In genomic region chr15:70722266-70723123, GRCh38 we compare ENCODE assay signal across 9 cellular contexts. TPM values are rescaled to one million over a fixed set of nuclear protein-coding genes. Genes with fewer than 3 reads are reported as not detected.
DNase-seq lines count a peak whose midpoint lies in the region; ATAC-seq and TF ChIP-seq lines count a peak whose summit lies in the region.
"Had no signal": no experiment of that assay in that cellular context is flagged by ENCODE, and none has a peak within 500 bp of the region (broad histone marks: within the 10 kb centered on the region; RNA-seq: fewer than 3 reads in every experiment).

No MANE protein-coding gene starts in this region.

- no peaks in the 10 kb centered on the region for H3K4me1 ChIP-seq in OCI-LY3 (ENCODE audit: low read length)
- peaks cover 8% of the 10 kb centered on the region for H3K4me1 ChIP-seq in osteoblast (ENCODE audit: insufficient read depth, low read length)

- H2AFZ ChIP-seq in OCI-LY3 (ENCODE audit: low read depth, low read length) (no peak overlapping the region), osteoblast (ENCODE audit: low read length) (no peak overlapping the region)

- peaks cover 31% of the 10 kb centered on the region for H3K4me1 Mint-ChIP-seq in endothelial cell (ENCODE audit: unreplicated experiment)
- no peaks in the 10 kb centered on the region for H3K4me1 Mint-ChIP-seq in stimulated activated naive CD8-positive, alpha-beta T cell treated with anti-CD3 and anti-CD28 coated beads, Interleukin-15, amount 100 ng/mL, for 72 hours

- peaks cover 7% of the 10 kb centered on the region for H3K36me3 Mint-ChIP-seq in endothelial cell (ENCODE audit: low read depth, unreplicated experiment)

- no peak overlapping the region for H3K9ac ChIP-seq in OCI-LY3 (ENCODE audit: low read length)

- no peak overlapping the region for H3K27ac Mint-ChIP-seq in endothelial cell (ENCODE audit: unreplicated experiment)
- no peak overlapping the region for H3K27ac Mint-ChIP-seq in stimulated activated naive CD8-positive, alpha-beta T cell treated with anti-CD3 and anti-CD28 coated beads, Interleukin-15, amount 100 ng/mL, for 72 hours

- peak; percentile 84 for TF ChIP-seq CTCF in AG10803 (conservative IDR thresholded peaks at IDR 0.05; ENCODE audit: low read length)
- peak; percentile 49 for TF ChIP-seq CTCF in GM20000 (IDR thresholded peaks at IDR 0.05; ENCODE audit: extremely low read depth, missing control alignments)
- TF ChIP-seq CTCF in OCI-LY3 (IDR thresholded peaks at IDR 0.05; ENCODE audit: low read depth, low read length) = peak; percentile 80
- peak; percentile 91 for TF ChIP-seq CTCF in endothelial cell (IDR thresholded peaks at IDR 0.05; ENCODE audit: unreplicated experiment)
- TF ChIP-seq CTCF in osteoblast (IDR thresholded peaks at IDR 0.05; ENCODE audit: extremely low read depth, low read depth, low read length) = peak; percentile 71

- no peak overlapping the region for H3K4me2 ChIP-seq in OCI-LY3 (ENCODE audit: low read length)
- H3K4me2 ChIP-seq in osteoblast (ENCODE audit: insufficient read depth, low read length) = no peak overlapping the region

- no peaks in the 10 kb centered on the region for H3K79me2 ChIP-seq in OCI-LY3 (ENCODE audit: low read length)
- peaks cover 86% of the 10 kb centered on the region for H3K79me2 ChIP-seq in osteoblast (ENCODE audit: insufficient read depth, low read length)

- no peak overlapping the region for H3K4me3 Mint-ChIP-seq in endothelial cell (ENCODE audit: unreplicated experiment)
- H3K4me3 Mint-ChIP-seq in stimulated activated naive CD8-positive, alpha-beta T cell treated with anti-CD3 and anti-CD28 coated beads, Interleukin-15, amount 100 ng/mL, for 72 hours = no peak overlapping the region

- H4K20me1 ChIP-seq in OCI-LY3 (ENCODE audit: insufficient read depth, low read length) = no peaks in the 10 kb centered on the region
- H4K20me1 ChIP-seq in osteoblast (ENCODE audit: insufficient read depth, low read length) = peaks cover 47% of the 10 kb centered on the region

- no peaks in the 10 kb centered on the region for H3K9me3 ChIP-seq in OCI-LY3 (ENCODE audit: insufficient read depth, low read length)
- H3K9me3 ChIP-seq in osteoblast (ENCODE audit: low read depth, low read length) = no peaks in the 10 kb centered on the region
- H3K9me3 ChIP-seq: HAP-1 had no signal

- H3K27ac ChIP-seq in OCI-LY3 (ENCODE audit: low read length) (no peak overlapping the region), osteoblast (ENCODE audit: low read depth, low read length) (peak overlapping the region; percentile 12)

- no peak for ATAC-seq in GM21360 (IDR thresholded peaks at IDR 0.05; ENCODE audit: unreplicated experiment)
- ATAC-seq in stimulated activated naive CD8-positive, alpha-beta T cell treated with anti-CD3 and anti-CD28 coated beads, Interleukin-15, amount 100 ng/mL, for 72 hours = no peak

- no peaks in the 10 kb centered on the region for H3K9me3 Mint-ChIP-seq in endothelial cell (ENCODE audit: unreplicated experiment)
- H3K9me3 Mint-ChIP-seq in stimulated activated naive CD8-positive, alpha-beta T cell treated with anti-CD3 and anti-CD28 coated beads, Interleukin-15, amount 100 ng/mL, for 72 hours = no peaks in the 10 kb centered on the region

- DNase-seq in AG10803 (ENCODE audit: low read depth) (peak; percentile 77), GM20000 (ENCODE audit: low spot score) (peak; percentile 53), endothelial cell (ENCODE audit: low spot score) (no peak), osteoblast (ENCODE audit: insufficient read length, low spot score, missing footprints) (peak; percentile 59), amniotic stem cell (lab: John Stamatoyannopoulos, UW) (no peak)
- no peak for DNase-seq in stimulated activated naive CD8-positive, alpha-beta T cell treated with anti-CD3 and anti-CD28 coated beads, Interleukin-15, amount 100 ng/mL, for 72 hours

- peaks cover 17% of the 10 kb centered on the region for H3K27me3 ChIP-seq in OCI-LY3 (ENCODE audit: low read depth, low read length)
- no peaks in the 10 kb centered on the region for H3K27me3 ChIP-seq in osteoblast (ENCODE audit: insufficient read depth, low read length)

- H3K27me3 Mint-ChIP-seq in endothelial cell (ENCODE audit: unreplicated experiment) = no peaks in the 10 kb centered on the region
- peaks cover 25% of the 10 kb centered on the region for H3K27me3 Mint-ChIP-seq in stimulated activated naive CD8-positive, alpha-beta T cell treated with anti-CD3 and anti-CD28 coated beads, Interleukin-15, amount 100 ng/mL, for 72 hours

- no peak overlapping the region for H3K4me3 ChIP-seq in AG10803 (ENCODE audit: low read length)
- H3K4me3 ChIP-seq in OCI-LY3 (ENCODE audit: low read length) = no peak overlapping the region
- H3K4me3 ChIP-seq in osteoblast (ENCODE audit: insufficient read depth, low read length) = no peak overlapping the region
- H3K4me3 ChIP-seq: HAP-1 had no signal

- H3K36me3 ChIP-seq in OCI-LY3 (replicated peaks; ENCODE audit: low read depth, low read length) = no peaks in the 10 kb centered on the region
- H3K36me3 ChIP-seq in osteoblast (ENCODE audit: insufficient read depth, low read length) = peaks cover 5% of the 10 kb centered on the region
- H3K36me3 ChIP-seq: HAP-1 had no signal

RNA-seq across cellular contexts. Expression of gene UACA, which starts 40.9 kb away (rescaled TPM):
- 34.2 TPM for total RNA-seq in endothelial cell (ENCODE audit: unreplicated experiment)
- total RNA-seq in osteoblast = 158 and 161 TPM in 2 replicates

Comparison
In these comparisons a context has a peak if more than half of its experiments do, and no peak if none do; other contexts are left out.
1. DNase-seq: peak in AG10803 (single experiment), GM20000 (single experiment) and osteoblast (single experiment); none in endothelial cell (single experiment), amniotic stem cell (single experiment) and stimulated activated naive CD8-positive, alpha-beta T cell treated with anti-CD3 and anti-CD28 coated beads, Interleukin-15, amount 100 ng/mL, for 72 hours (0 of 2).
2. Peak in every context shown above with its lines, with median percentiles within 50 percentile points of each other: CTCF ChIP-seq.